In genomic region chr5:125695994-125696679, GRCh38 we compare ENCODE assay signal across 23 cellular contexts.
DNase-seq lines count a peak whose midpoint lies in the region; ATAC-seq and TF ChIP-seq lines count a peak whose summit lies in the region.
"Had no signal": no experiment of that assay in that cellular context is flagged by ENCODE, and none has a peak within 500 bp of the region (broad histone marks: within the 10 kb centered on the region; RNA-seq: fewer than 3 reads in every experiment).

No MANE protein-coding gene starts in this region.

- H3K27ac ChIP-seq in body of pancreas (no peak overlapping the region), mesenchymal stem cell (ENCODE audit: low read length, poor library complexity, severe bottlenecking) (no peak overlapping the region), OCI-LY7 (ENCODE audit: low read depth, low read length, poor library complexity, severe bottlenecking) (no peak overlapping the region)
- H3K27ac ChIP-seq: brain microvascular endothelial cell, KMS-11, left lung, PC-9, right atrium auricular region, thyroid gland had no signal

- H3K79me2 ChIP-seq in OCI-LY7 (ENCODE audit: insufficient read depth, low read depth, low read length) = no peaks in the 10 kb centered on the region

- H3K27ac Mint-ChIP-seq in T-helper 2 cell treated with Interferon-gamma antibody and Interleukin-4, amounts not matched to agents 5 μg/mL and 100 μg/mL, for 36 hours = no peak overlapping the region
- H3K27ac Mint-ChIP-seq: activated naive CD4-positive, alpha-beta T cell treated with anti-CD3 and anti-CD28 coated beads, Interleukin-2, amount 50 U/mL, for 24 hours; CD8-positive, alpha-beta memory T cell; stimulated activated naive B cell treated with anti-CD40 and anti-IgM and Interleukin-4, amounts not matched to agents 10 μg/mL and 1 μg/mL and 100 μg/mL, for 72 hours had no signal

- no peak overlapping the region for H4K91ac ChIP-seq in mesenchymal stem cell (ENCODE audit: low read length)

- H2AFZ ChIP-seq in mesenchymal stem cell (ENCODE audit: low read depth, low read length) = no peak overlapping the region
- no peak overlapping the region for H2AFZ ChIP-seq in OCI-LY7 (ENCODE audit: low read length)
- H2AFZ ChIP-seq: PC-9 had no signal

- TF ChIP-seq CTCF in body of pancreas (IDR thresholded peaks at IDR 0.05) (no peak), OCI-LY7 (conservative IDR thresholded peaks at IDR 0.05; ENCODE audit: low read length) (no peak)

- DNase-seq in Daoy (ENCODE audit: low read depth) (peak; percentile 7), NCI-H146 (lab: John Stamatoyannopoulos, UW) (peak; percentile 56), body of pancreas (no peak), mesenchymal stem cell (peak; percentile 12), NK-92 (lab: John Stamatoyannopoulos, UW; ENCODE audit: unreplicated experiment) (no peak), HPDE6-E6E7 (ENCODE audit: extremely low spot score) (no peak), OCI-LY7 (ENCODE audit: low spot score) (no peak)
- no peak for DNase-seq in T-helper 2 cell treated with Interferon-gamma antibody and Interleukin-4, amounts not matched to agents 5 μg/mL and 100 μg/mL, for 36 hours (ENCODE audit: low spot score)
- DNase-seq: activated CD8-positive, alpha-beta memory T cell treated with anti-CD3 and anti-CD28 coated beads for 24 hours; CD8-positive, alpha-beta memory T cell; cortex of kidney; DND-41; left lung; mucosa of descending colon; NCI-H1092 treated with DMSO at 0.1 percent for 48 hours; PC-9; stimulated activated naive B cell treated with anti-CD40 and anti-IgM and Interleukin-4, amounts not matched to agents 10 μg/mL and 1 μg/mL and 100 μg/mL, for 72 hours; thyroid gland had no signal

- H2BK15ac ChIP-seq in mesenchymal stem cell (ENCODE audit: low read depth, poor library complexity, severe bottlenecking) = no peak overlapping the region

- peak; percentile 45 for ATAC-seq in body of pancreas
- ATAC-seq: activated CD4-positive, CD25-positive, alpha-beta regulatory T cell treated with anti-CD3 and anti-CD28 coated beads, Interleukin-2, amount 50 U/mL, for 24 hours; stimulated activated naive B cell treated with anti-CD40 and anti-IgM and Interleukin-4, amounts not matched to agents 10 μg/mL and 1 μg/mL and 100 μg/mL, for 72 hours had no signal

- no peak overlapping the region for H3K4me3 Mint-ChIP-seq in T-helper 2 cell treated with Interferon-gamma antibody and Interleukin-4, amounts not matched to agents 5 μg/mL and 100 μg/mL, for 36 hours
- H3K4me3 Mint-ChIP-seq: activated naive CD4-positive, alpha-beta T cell treated with anti-CD3 and anti-CD28 coated beads, Interleukin-2, amount 50 U/mL, for 24 hours; CD8-positive, alpha-beta memory T cell; stimulated activated naive B cell treated with anti-CD40 and anti-IgM and Interleukin-4, amounts not matched to agents 10 μg/mL and 1 μg/mL and 100 μg/mL, for 72 hours had no signal

- no peak overlapping the region for H2BK12ac ChIP-seq in mesenchymal stem cell (ENCODE audit: low read length in 2 of 2)

- no peak overlapping the region for H2BK120ac ChIP-seq in mesenchymal stem cell (ENCODE audit: low read depth, low read length)

- no peak overlapping the region for H3K14ac ChIP-seq in mesenchymal stem cell (ENCODE audit: low read length in 2 of 2)

- WGBS in body of pancreas, 2 donors = 35 to 42% methylated on average over 4 of the region's 4 CpGs
- WGBS in mesenchymal stem cell = 100% methylated on average over 2 of the region's 4 CpGs

- BruUV-seq in OCI-LY7 (replicated peaks; lab: Mats Ljungman, UMichigan) = no TSS peak

- H3K9me3 Mint-ChIP-seq in T-helper 2 cell treated with Interferon-gamma antibody and Interleukin-4, amounts not matched to agents 5 μg/mL and 100 μg/mL, for 36 hours = peaks cover 5% of the 10 kb centered on the region
- H3K9me3 Mint-ChIP-seq: activated naive CD4-positive, alpha-beta T cell treated with anti-CD3 and anti-CD28 coated beads, Interleukin-2, amount 50 U/mL, for 24 hours had no signal

- H3K4me2 ChIP-seq in mesenchymal stem cell (ENCODE audit: low read length, poor library complexity, severe bottlenecking) (no peak overlapping the region), OCI-LY7 (ENCODE audit: low read length) (no peak overlapping the region)
- H3K4me2 ChIP-seq: KMS-11, PC-9 had no signal

- no peaks in the 10 kb centered on the region for H3K36me3 Mint-ChIP-seq in T-helper 2 cell treated with Interferon-gamma antibody and Interleukin-4, amounts not matched to agents 5 μg/mL and 100 μg/mL, for 36 hours (ENCODE audit: low read depth)
- H3K36me3 Mint-ChIP-seq: activated naive CD4-positive, alpha-beta T cell treated with anti-CD3 and anti-CD28 coated beads, Interleukin-2, amount 50 U/mL, for 24 hours had no signal

- H3K18ac ChIP-seq in mesenchymal stem cell (ENCODE audit: low read depth in 1 of 2, low read length in 2 of 2) = no peak overlapping the region

- no peak overlapping the region for H2AK5ac ChIP-seq in mesenchymal stem cell (ENCODE audit: low read length, severe bottlenecking)

- no peaks in the 10 kb centered on the region for H3K9me3 ChIP-seq in body of pancreas
- H3K9me3 ChIP-seq in mesenchymal stem cell (ENCODE audit: control insufficient read depth, low read length) = no peaks in the 10 kb centered on the region
- H3K9me3 ChIP-seq in OCI-LY7 (ENCODE audit: low read length) = no peaks in the 10 kb centered on the region
- H3K9me3 ChIP-seq: mucosa of descending colon, right atrium auricular region, thyroid gland had no signal

- no peaks in the 10 kb centered on the region for H3K27me3 Mint-ChIP-seq in T-helper 2 cell treated with Interferon-gamma antibody and Interleukin-4, amounts not matched to agents 5 μg/mL and 100 μg/mL, for 36 hours (ENCODE audit: low read depth)
- H3K27me3 Mint-ChIP-seq: activated naive CD4-positive, alpha-beta T cell treated with anti-CD3 and anti-CD28 coated beads, Interleukin-2, amount 50 U/mL, for 24 hours; CD8-positive, alpha-beta memory T cell; stimulated activated naive B cell treated with anti-CD40 and anti-IgM and Interleukin-4, amounts not matched to agents 10 μg/mL and 1 μg/mL and 100 μg/mL, for 72 hours had no signal

- peak overlapping the region; percentile 56 for H3K9ac ChIP-seq in mesenchymal stem cell (ENCODE audit: low read length)
- H3K9ac ChIP-seq: KMS-11 had no signal

- H3K27me3 ChIP-seq in body of pancreas (no peaks in the 10 kb centered on the region), mesenchymal stem cell (ENCODE audit: control insufficient read depth in 1 of 2, insufficient read depth in 1 of 2, low read length in 2 of 2) (no peaks in the 10 kb centered on the region)
- H3K27me3 ChIP-seq: brain microvascular endothelial cell, left lung, right atrium auricular region, thyroid gland had no signal

- H3K4me1 Mint-ChIP-seq in T-helper 2 cell treated with Interferon-gamma antibody and Interleukin-4, amounts not matched to agents 5 μg/mL and 100 μg/mL, for 36 hours (ENCODE audit: low read depth) = no peaks in the 10 kb centered on the region
- H3K4me1 Mint-ChIP-seq: activated naive CD4-positive, alpha-beta T cell treated with anti-CD3 and anti-CD28 coated beads, Interleukin-2, amount 50 U/mL, for 24 hours; CD8-positive, alpha-beta memory T cell had no signal

- H2BK5ac ChIP-seq in mesenchymal stem cell (ENCODE audit: low read depth, low read length, poor library complexity, severe bottlenecking) = no peak overlapping the region

- H4K20me1 ChIP-seq in OCI-LY7 (ENCODE audit: insufficient read depth, low read length) = no peaks in the 10 kb centered on the region

- H3K4me3 ChIP-seq in body of pancreas (no peak overlapping the region), mesenchymal stem cell (ENCODE audit: insufficient read depth in 1 of 2, low read depth in 1 of 2, low read length in 2 of 2) (no peak overlapping the region), OCI-LY7 (ENCODE audit: low read depth, low read length, poor library complexity, severe bottlenecking) (no peak overlapping the region)
- H3K4me3 ChIP-seq: left lung, mucosa of descending colon, PC-9, right atrium auricular region, thyroid gland had no signal

- POLR2A ChIA-PET in OCI-LY7 (lab: Charles Lee) = interaction anchor here (0.7 to 1.4 kb wide), 2 partner anchors 9 to 241 kb away, joined by 3 to 5 read pairs; no protein-coding TSS in a partner anchor

- no peak overlapping the region for H3K23ac ChIP-seq in mesenchymal stem cell (ENCODE audit: low read length in 2 of 2)

- H3K36me3 ChIP-seq in body of pancreas (replicated peaks in 1 of 2; ENCODE audit: insufficient read depth in 1 of 2, low read depth in 2 of 2) = no peaks in the 10 kb centered on the region
- H3K36me3 ChIP-seq in mesenchymal stem cell (ENCODE audit: control insufficient read depth in 1 of 2, insufficient read depth in 2 of 2, low read depth in 1 of 2, low read length in 2 of 2) = no peaks in the 10 kb centered on the region
- H3K36me3 ChIP-seq in OCI-LY7 (ENCODE audit: insufficient read depth, low read length) = no peaks in the 10 kb centered on the region
- H3K36me3 ChIP-seq: brain microvascular endothelial cell, left lung, right atrium auricular region, thyroid gland had no signal

- no peak overlapping the region for H4K8ac ChIP-seq in mesenchymal stem cell (ENCODE audit: low read length)

- no peaks in the 10 kb centered on the region for H3K79me1 ChIP-seq in mesenchymal stem cell (replicated peaks; ENCODE audit: low read length, poor library complexity, severe bottlenecking)

- no peaks in the 10 kb centered on the region for H3K9me2 ChIP-seq in OCI-LY7 (ENCODE audit: insufficient read depth, low read length)

- peaks cover 34% of the 10 kb centered on the region for H3K4me1 ChIP-seq in body of pancreas
- no peaks in the 10 kb centered on the region for H3K4me1 ChIP-seq in mesenchymal stem cell (ENCODE audit: control insufficient read depth, insufficient read depth, low read depth, low read length)
- H3K4me1 ChIP-seq in OCI-LY7 (ENCODE audit: insufficient read depth, low read length, poor library complexity, severe bottlenecking) = no peaks in the 10 kb centered on the region
- H3K4me1 ChIP-seq: left lung had no signal

- CTCF ChIA-PET in OCI-LY7 (lab: Charles Lee; ENCODE audit: unreplicated experiment) = interaction anchor here (0.6 kb wide), 1 partner anchor 553 kb away, joined by 3 read pairs; no protein-coding TSS in a partner anchor

- intact Hi-C loops in body of pancreas (cut with DNase I) = no loop called here
- intact Hi-C loops in OCI-LY7 (cut with micrococcal nuclease; ENCODE audit: unreplicated experiment) = no loop called here

- H3K4ac ChIP-seq in mesenchymal stem cell (ENCODE audit: low read depth in 1 of 2, low read length in 2 of 2) = no peak overlapping the region

- TF ChIP-seq POLR2A in body of pancreas (IDR thresholded peaks at IDR 0.05) = no peak

Comparison
In these comparisons a context has a peak if more than half of its experiments do, and no peak if none do; other contexts are left out.
1. DNase-seq: peak in Daoy (single experiment), NCI-H146 (single experiment) and mesenchymal stem cell (single experiment); none in body of pancreas (0 of 4), NK-92 (single experiment), T-helper 2 cell treated with Interferon-gamma antibody and Interleukin-4, amounts not matched to agents 5 μg/mL and 100 μg/mL, for 36 hours (single experiment), HPDE6-E6E7 (single experiment) and OCI-LY7 (single experiment).